In the genomic region with DNA sequence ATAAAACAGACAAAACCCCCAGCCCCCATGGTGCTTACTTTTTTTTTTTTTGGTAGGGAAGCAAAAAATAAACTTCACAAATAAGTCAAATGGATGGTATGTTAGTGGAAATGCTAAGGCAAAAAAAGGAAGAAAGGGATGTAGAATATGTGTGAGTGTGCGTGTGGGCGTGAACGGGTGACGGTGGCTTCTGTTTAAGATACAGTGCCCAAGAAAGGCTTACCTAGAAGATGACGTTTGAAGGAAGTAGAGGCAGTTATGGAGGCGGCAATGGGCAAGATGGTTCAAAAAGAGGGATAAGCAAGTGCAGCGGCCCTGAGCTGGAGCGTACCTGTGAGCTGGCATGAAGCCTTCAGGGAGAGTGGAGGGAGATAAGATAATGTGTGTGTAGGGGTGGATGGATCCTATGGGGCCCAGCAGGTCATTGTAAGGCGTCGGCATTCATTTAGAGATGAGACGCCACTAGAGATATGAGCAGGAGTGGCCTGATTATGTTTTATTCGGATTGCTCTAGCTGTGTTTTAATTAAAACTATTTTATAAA, we compare ENCODE assay signal across 1 cellular context.
TF ChIP-seq lines count a peak whose summit lies in the region.

No MANE protein-coding gene starts in this region.

TF ChIP-seq in K562, 482 proteins besides CTCF, POLR2A, EP300 and RAD21 (continues in another document):
- no peak for TF ChIP-seq U2AF1 (optimal IDR thresholded peaks at IDR 0.05; ENCODE audit: low read depth, low read length)
- no peak for TF ChIP-seq ZNF146 (CRISPR knock-in tag; IDR thresholded peaks at IDR 0.05; ENCODE audit: unreplicated experiment)
- TF ChIP-seq FOXA1 (IDR thresholded peaks at IDR 0.05; ENCODE audit: borderline replicate concordance) = no peak
- no peak for TF ChIP-seq ZNF764 (CRISPR knock-in tag; IDR thresholded peaks at IDR 0.05; ENCODE audit: low read depth)
- no peak for TF ChIP-seq SP1 (CRISPR knock-in tag; IDR thresholded peaks at IDR 0.05)
- TF ChIP-seq SRF (CRISPR knock-in tag; IDR thresholded peaks at IDR 0.05) = no peak
- no peak for TF ChIP-seq ESRRA (IDR thresholded peaks at IDR 0.05; ENCODE audit: borderline replicate concordance, low read depth)
- no peak for TF ChIP-seq POLR2G (IDR thresholded peaks at IDR 0.05; ENCODE audit: low read depth, low read length)
- no peak for TF ChIP-seq ZNF263 (CRISPR knock-in tag; IDR thresholded peaks at IDR 0.05; ENCODE audit: borderline replicate concordance)
- TF ChIP-seq NR3C1 (CRISPR knock-in tag; IDR thresholded peaks at IDR 0.05) = no peak
- no peak for TF ChIP-seq RCOR1 (IDR thresholded peaks at IDR 0.05; ENCODE audit: borderline replicate concordance in 1 of 2, low read depth in 2 of 2, low read length in 2 of 2)
- TF ChIP-seq ELF1 (tag; IDR thresholded peaks at IDR 0.05) = no peak
- no peak for TF ChIP-seq HOXB6 (CRISPR knock-in tag; IDR thresholded peaks at IDR 0.05; ENCODE audit: borderline replicate concordance)
- TF ChIP-seq ZNF347 (CRISPR knock-in tag; IDR thresholded peaks at IDR 0.05; ENCODE audit: low read depth) = no peak
- TF ChIP-seq MBD2 (IDR thresholded peaks at IDR 0.05; ENCODE audit: borderline replicate concordance, low read depth) = no peak
- no peak for TF ChIP-seq NR2F6 (CRISPR knock-in tag; IDR thresholded peaks at IDR 0.05)
- TF ChIP-seq JUND (IDR thresholded peaks at IDR 0.05; ENCODE audit: borderline replicate concordance, low read depth, low read length) = no peak
- TF ChIP-seq JUND (tag; IDR thresholded peaks at IDR 0.05; ENCODE audit: borderline replicate concordance, low read depth, low read length) = no peak
- TF ChIP-seq, protein P1, sequence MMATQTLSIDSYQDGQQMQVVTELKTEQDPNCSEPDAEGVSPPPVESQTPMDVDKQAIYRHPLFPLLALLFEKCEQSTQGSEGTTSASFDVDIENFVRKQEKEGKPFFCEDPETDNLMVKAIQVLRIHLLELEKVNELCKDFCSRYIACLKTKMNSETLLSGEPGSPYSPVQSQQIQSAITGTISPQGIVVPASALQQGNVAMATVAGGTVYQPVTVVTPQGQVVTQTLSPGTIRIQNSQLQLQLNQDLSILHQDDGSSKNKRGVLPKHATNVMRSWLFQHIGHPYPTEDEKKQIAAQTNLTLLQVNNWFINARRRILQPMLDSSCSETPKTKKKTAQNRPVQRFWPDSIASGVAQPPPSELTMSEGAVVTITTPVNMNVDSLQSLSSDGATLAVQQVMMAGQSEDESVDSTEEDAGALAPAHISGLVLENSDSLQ (IDR thresholded peaks at IDR 0.05) = no peak
- TF ChIP-seq SIN3B (IDR thresholded peaks at IDR 0.05; ENCODE audit: low read depth) = no peak
- no peak for TF ChIP-seq MEIS2 (IDR thresholded peaks at IDR 0.05; ENCODE audit: partially characterized antibody)
- TF ChIP-seq, protein P2, sequence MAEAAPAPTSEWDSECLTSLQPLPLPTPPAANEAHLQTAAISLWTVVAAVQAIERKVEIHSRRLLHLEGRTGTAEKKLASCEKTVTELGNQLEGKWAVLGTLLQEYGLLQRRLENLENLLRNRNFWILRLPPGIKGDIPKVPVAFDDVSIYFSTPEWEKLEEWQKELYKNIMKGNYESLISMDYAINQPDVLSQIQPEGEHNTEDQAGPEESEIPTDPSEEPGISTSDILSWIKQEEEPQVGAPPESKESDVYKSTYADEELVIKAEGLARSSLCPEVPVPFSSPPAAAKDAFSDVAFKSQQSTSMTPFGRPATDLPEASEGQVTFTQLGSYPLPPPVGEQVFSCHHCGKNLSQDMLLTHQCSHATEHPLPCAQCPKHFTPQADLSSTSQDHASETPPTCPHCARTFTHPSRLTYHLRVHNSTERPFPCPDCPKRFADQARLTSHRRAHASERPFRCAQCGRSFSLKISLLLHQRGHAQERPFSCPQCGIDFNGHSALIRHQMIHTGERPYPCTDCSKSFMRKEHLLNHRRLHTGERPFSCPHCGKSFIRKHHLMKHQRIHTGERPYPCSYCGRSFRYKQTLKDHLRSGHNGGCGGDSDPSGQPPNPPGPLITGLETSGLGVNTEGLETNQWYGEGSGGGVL (CRISPR knock-in tag; IDR thresholded peaks at IDR 0.05) = no peak
- TF ChIP-seq, protein P3, sequence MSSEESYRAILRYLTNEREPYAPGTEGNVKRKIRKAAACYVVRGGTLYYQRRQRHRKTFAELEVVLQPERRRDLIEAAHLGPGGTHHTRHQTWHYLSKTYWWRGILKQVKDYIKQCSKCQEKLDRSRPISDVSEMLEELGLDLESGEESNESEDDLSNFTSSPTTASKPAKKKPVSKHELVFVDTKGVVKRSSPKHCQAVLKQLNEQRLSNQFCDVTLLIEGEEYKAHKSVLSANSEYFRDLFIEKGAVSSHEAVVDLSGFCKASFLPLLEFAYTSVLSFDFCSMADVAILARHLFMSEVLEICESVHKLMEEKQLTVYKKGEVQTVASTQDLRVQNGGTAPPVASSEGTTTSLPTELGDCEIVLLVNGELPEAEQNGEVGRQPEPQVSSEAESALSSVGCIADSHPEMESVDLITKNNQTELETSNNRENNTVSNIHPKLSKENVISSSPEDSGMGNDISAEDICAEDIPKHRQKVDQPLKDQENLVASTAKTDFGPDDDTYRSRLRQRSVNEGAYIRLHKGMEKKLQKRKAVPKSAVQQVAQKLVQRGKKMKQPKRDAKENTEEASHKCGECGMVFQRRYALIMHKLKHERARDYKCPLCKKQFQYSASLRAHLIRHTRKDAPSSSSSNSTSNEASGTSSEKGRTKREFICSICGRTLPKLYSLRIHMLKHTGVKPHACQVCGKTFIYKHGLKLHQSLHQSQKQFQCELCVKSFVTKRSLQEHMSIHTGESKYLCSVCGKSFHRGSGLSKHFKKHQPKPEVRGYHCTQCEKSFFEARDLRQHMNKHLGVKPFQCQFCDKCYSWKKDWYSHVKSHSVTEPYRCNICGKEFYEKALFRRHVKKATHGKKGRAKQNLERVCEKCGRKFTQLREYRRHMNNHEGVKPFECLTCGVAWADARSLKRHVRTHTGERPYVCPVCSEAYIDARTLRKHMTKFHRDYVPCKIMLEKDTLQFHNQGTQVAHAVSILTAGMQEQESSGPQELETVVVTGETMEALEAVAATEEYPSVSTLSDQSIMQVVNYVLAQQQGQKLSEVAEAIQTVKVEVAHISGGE (CRISPR knock-in tag; IDR thresholded peaks at IDR 0.05) = no peak
- TF ChIP-seq ZBTB8A (IDR thresholded peaks at IDR 0.05; ENCODE audit: partially characterized antibody) = no peak
- no peak for TF ChIP-seq RB1 (IDR thresholded peaks at IDR 0.05; ENCODE audit: low read depth)
- no peak for TF ChIP-seq SRSF3 (IDR thresholded peaks at IDR 0.05; ENCODE audit: insufficient read depth, low read length)
- TF ChIP-seq POLR3G (IDR thresholded peaks at IDR 0.05; ENCODE audit: extremely low read depth, insufficient read length, insufficient replicate concordance) = no peak
- no peak for TF ChIP-seq NFYB (IDR thresholded peaks at IDR 0.05; ENCODE audit: extremely low read depth, insufficient read length)
- no peak for TF ChIP-seq SREBF2 (CRISPR knock-in tag; IDR thresholded peaks at IDR 0.05)
- TF ChIP-seq ZNF165 (CRISPR knock-in tag; IDR thresholded peaks at IDR 0.05; ENCODE audit: borderline replicate concordance) = no peak
- no peak for TF ChIP-seq NFXL1 (CRISPR knock-in tag; IDR thresholded peaks at IDR 0.05)
- TF ChIP-seq HDAC3 (IDR thresholded peaks at IDR 0.05; ENCODE audit: borderline replicate concordance, partially characterized antibody) = no peak
- TF ChIP-seq POLR2AphosphoS2 (IDR thresholded peaks at IDR 0.05; ENCODE audit: low read length) = no peak
- TF ChIP-seq XRCC4 (IDR thresholded peaks at IDR 0.05; ENCODE audit: extremely low read depth, insufficient read depth, insufficient read length) = no peak
- no peak for TF ChIP-seq CREBBP (IDR thresholded peaks at IDR 0.05; ENCODE audit: low read depth, low read length)
- TF ChIP-seq, protein P4, sequence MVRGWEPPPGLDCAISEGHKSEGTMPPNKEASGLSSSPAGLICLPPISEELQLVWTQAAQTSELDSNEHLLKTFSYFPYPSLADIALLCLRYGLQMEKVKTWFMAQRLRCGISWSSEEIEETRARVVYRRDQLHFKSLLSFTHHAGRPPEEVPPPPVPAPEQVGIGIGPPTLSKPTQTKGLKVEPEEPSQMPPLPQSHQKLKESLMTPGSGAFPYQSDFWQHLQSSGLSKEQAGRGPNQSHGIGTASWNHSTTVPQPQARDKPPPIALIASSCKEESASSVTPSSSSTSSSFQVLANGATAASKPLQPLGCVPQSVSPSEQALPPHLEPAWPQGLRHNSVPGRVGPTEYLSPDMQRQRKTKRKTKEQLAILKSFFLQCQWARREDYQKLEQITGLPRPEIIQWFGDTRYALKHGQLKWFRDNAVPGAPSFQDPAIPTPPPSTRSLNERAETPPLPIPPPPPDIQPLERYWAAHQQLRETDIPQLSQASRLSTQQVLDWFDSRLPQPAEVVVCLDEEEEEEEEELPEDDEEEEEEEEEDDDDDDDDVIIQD (CRISPR knock-in tag; IDR thresholded peaks at IDR 0.05) = no peak
- TF ChIP-seq, protein P5, sequence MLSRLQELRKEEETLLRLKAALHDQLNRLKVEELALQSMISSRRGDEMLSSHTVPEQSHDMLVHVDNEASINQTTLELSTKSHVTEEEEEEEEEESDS (CRISPR knock-in tag; IDR thresholded peaks at IDR 0.05) = no peak
- TF ChIP-seq MEF2D (tag; conservative IDR thresholded peaks at IDR 0.05; ENCODE audit: low read depth) = no peak
- TF ChIP-seq ZNF3 (CRISPR knock-in tag; IDR thresholded peaks at IDR 0.05) = no peak
- no peak for TF ChIP-seq GATA2 (CRISPR knock-in tag; IDR thresholded peaks at IDR 0.05)
- no peak for TF ChIP-seq RBM22 (IDR thresholded peaks at IDR 0.05; ENCODE audit: low read depth, low read length, poor library complexity, severe bottlenecking)
- TF ChIP-seq, protein P6, sequence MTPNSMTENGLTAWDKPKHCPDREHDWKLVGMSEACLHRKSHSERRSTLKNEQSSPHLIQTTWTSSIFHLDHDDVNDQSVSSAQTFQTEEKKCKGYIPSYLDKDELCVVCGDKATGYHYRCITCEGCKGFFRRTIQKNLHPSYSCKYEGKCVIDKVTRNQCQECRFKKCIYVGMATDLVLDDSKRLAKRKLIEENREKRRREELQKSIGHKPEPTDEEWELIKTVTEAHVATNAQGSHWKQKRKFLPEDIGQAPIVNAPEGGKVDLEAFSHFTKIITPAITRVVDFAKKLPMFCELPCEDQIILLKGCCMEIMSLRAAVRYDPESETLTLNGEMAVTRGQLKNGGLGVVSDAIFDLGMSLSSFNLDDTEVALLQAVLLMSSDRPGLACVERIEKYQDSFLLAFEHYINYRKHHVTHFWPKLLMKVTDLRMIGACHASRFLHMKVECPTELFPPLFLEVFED (CRISPR knock-in tag; conservative IDR thresholded peaks at IDR 0.05) = 0 out of 2 replicates have a peak, but pooled peaks have one; percentile 23
- no peak for TF ChIP-seq HDAC1 (IDR thresholded peaks at IDR 0.05)
- TF ChIP-seq ARID1B (IDR thresholded peaks at IDR 0.05) = peak; percentile 56
- TF ChIP-seq ATF7 (IDR thresholded peaks at IDR 0.05) = no peak
- TF ChIP-seq CTBP1 (IDR thresholded peaks at IDR 0.05; ENCODE audit: borderline replicate concordance) = peak; percentile 46; the same call in 1 of the 2 replicates
- no peak for TF ChIP-seq CC2D1A (IDR thresholded peaks at IDR 0.05)
- TF ChIP-seq KDM1A (IDR thresholded peaks at IDR 0.05) = no peak
- peak; percentile 37 for TF ChIP-seq CBFA2T3 (IDR thresholded peaks at IDR 0.05)
- TF ChIP-seq DPF2 (IDR thresholded peaks at IDR 0.05) = 0 out of 2 replicates have a peak, but pooled peaks have one; percentile 31
- TF ChIP-seq ZNF217 (CRISPR knock-in tag; IDR thresholded peaks at IDR 0.05) = no peak
- no peak for TF ChIP-seq TBL1XR1 (IDR thresholded peaks at IDR 0.05; ENCODE audit: low read length in 2 of 2)
- 0 out of 2 replicates have a peak, but pooled peaks have one; percentile 21 for TF ChIP-seq HLTF (IDR thresholded peaks at IDR 0.05)
- TF ChIP-seq ETV1 (tag; conservative IDR thresholded peaks at IDR 0.05; ENCODE audit: low read depth) = no peak
- TF ChIP-seq, protein P7, sequence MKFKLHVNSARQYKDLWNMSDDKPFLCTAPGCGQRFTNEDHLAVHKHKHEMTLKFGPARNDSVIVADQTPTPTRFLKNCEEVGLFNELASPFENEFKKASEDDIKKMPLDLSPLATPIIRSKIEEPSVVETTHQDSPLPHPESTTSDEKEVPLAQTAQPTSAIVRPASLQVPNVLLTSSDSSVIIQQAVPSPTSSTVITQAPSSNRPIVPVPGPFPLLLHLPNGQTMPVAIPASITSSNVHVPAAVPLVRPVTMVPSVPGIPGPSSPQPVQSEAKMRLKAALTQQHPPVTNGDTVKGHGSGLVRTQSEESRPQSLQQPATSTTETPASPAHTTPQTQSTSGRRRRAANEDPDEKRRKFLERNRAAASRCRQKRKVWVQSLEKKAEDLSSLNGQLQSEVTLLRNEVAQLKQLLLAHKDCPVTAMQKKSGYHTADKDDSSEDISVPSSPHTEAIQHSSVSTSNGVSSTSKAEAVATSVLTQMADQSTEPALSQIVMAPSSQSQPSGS (CRISPR knock-in tag; IDR thresholded peaks at IDR 0.05) = no peak
- TF ChIP-seq ARHGAP35 (IDR thresholded peaks at IDR 0.05; ENCODE audit: partially characterized antibody) = no peak
- no peak for TF ChIP-seq MYBL2 (IDR thresholded peaks at IDR 0.05; ENCODE audit: low read depth)
- no peak for TF ChIP-seq MYBL2 (CRISPR knock-in tag; IDR thresholded peaks at IDR 0.05; ENCODE audit: borderline replicate concordance)
- no peak for TF ChIP-seq BHLHE40 (IDR thresholded peaks at IDR 0.05; ENCODE audit: low read length)
- TF ChIP-seq, protein P8, sequence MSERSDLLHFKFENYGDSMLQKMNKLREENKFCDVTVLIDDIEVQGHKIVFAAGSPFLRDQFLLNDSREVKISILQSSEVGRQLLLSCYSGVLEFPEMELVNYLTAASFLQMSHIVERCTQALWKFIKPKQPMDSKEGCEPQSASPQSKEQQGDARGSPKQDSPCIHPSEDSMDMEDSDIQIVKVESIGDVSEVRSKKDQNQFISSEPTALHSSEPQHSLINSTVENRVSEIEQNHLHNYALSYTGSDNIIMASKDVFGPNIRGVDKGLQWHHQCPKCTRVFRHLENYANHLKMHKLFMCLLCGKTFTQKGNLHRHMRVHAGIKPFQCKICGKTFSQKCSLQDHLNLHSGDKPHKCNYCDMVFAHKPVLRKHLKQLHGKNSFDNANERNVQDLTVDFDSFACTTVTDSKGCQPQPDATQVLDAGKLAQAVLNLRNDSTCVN (CRISPR knock-in tag; IDR thresholded peaks at IDR 0.05) = peak; percentile 36; the same call in 1 of the 2 replicates
- no peak for TF ChIP-seq IRF2 (CRISPR knock-in tag; IDR thresholded peaks at IDR 0.05)
- TF ChIP-seq, protein P9, sequence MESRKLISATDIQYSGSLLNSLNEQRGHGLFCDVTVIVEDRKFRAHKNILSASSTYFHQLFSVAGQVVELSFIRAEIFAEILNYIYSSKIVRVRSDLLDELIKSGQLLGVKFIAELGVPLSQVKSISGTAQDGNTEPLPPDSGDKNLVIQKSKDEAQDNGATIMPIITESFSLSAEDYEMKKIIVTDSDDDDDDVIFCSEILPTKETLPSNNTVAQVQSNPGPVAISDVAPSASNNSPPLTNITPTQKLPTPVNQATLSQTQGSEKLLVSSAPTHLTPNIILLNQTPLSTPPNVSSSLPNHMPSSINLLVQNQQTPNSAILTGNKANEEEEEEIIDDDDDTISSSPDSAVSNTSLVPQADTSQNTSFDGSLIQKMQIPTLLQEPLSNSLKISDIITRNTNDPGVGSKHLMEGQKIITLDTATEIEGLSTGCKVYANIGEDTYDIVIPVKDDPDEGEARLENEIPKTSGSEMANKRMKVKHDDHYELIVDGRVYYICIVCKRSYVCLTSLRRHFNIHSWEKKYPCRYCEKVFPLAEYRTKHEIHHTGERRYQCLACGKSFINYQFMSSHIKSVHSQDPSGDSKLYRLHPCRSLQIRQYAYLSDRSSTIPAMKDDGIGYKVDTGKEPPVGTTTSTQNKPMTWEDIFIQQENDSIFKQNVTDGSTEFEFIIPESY (CRISPR knock-in tag; IDR thresholded peaks at IDR 0.05) = no peak
- TF ChIP-seq ZEB2 (IDR thresholded peaks at IDR 0.05) = peak; percentile 51; the same call in 1 of the 2 replicates
